33 cellular contexts compared by ENCODE assay signal in genomic region chr6:161546632-161547031, GRCh38.
"Had no signal": no experiment of that assay in that cellular context is flagged by ENCODE, and none has a peak within 500 bp of the region (broad histone marks: within the 10 kb centered on the region; RNA-seq: fewer than 3 reads in every experiment).

No MANE protein-coding gene starts in this region.

- H3K4me3 Mint-ChIP-seq: activated CD4-positive, alpha-beta memory T cell treated with anti-CD3 and anti-CD28 coated beads for 36 hours; activated CD4-positive, alpha-beta T cell treated with anti-CD3 and anti-CD28 coated beads for 36 hours; activated CD4-positive, alpha-beta T cell treated with anti-CD3 and anti-CD28 coated beads, Interleukin-2, amount 10 ng/mL, durations not matched to agents 24 days and 14 days; activated CD8-positive, alpha-beta memory T cell treated with anti-CD3 and anti-CD28 coated beads, Interleukin-2, amount 10 ng/mL, durations not matched to agents 7 days and 5 days; activated CD8-positive, alpha-beta T cell treated with anti-CD3 and anti-CD28 coated beads, Interleukin-2, amount 10 ng/mL, durations not matched to agents 7 days and 5 days; activated naive CD4-positive, alpha-beta T cell treated with anti-CD3 and anti-CD28 coated beads for 36 hours; activated naive CD4-positive, alpha-beta T cell treated with anti-CD3 and anti-CD28 coated beads, Interleukin-2, amount 50 U/mL, for 24 hours; activated naive CD8-positive, alpha-beta T cell treated with anti-CD3 and anti-CD28 coated beads for 36 hours; activated naive CD8-positive, alpha-beta T cell treated with anti-CD3 and anti-CD28 coated beads, Interleukin-2, amount 50 U/mL, for 24 hours; activated T-helper 1 cell treated with anti-CD3 and anti-CD28 coated beads, Interleukin-12 subunit alpha, Interleukin-12 subunit beta, Interleukin-2, Interleukin-4 antibody, amounts not matched to agents 30 ng/mL and 10 ng/mL and 1 ng/mL, durations not matched to agents 14 hours and 24 hours and 36 hours; T-helper 17 cell; T-helper 2 cell treated with Interferon-gamma antibody and Interleukin-4, amounts not matched to agents 5 μg/mL and 100 μg/mL, for 36 hours had no signal

- H3K4me2 ChIP-seq: hepatocyte had no signal

- H3K9me3 Mint-ChIP-seq: activated CD4-positive, alpha-beta memory T cell treated with anti-CD3 and anti-CD28 coated beads for 36 hours; activated CD4-positive, alpha-beta T cell treated with anti-CD3 and anti-CD28 coated beads, Interleukin-2, amount 10 ng/mL, durations not matched to agents 24 days and 14 days; activated naive CD4-positive, alpha-beta T cell treated with anti-CD3 and anti-CD28 coated beads for 36 hours; activated naive CD8-positive, alpha-beta T cell treated with anti-CD3 and anti-CD28 coated beads for 36 hours; activated naive CD8-positive, alpha-beta T cell treated with anti-CD3 and anti-CD28 coated beads, Interleukin-2, amount 50 U/mL, for 24 hours; activated T-helper 1 cell treated with anti-CD3 and anti-CD28 coated beads, Interleukin-12 subunit alpha, Interleukin-12 subunit beta, Interleukin-2, Interleukin-4 antibody, amounts not matched to agents 30 ng/mL and 10 ng/mL and 1 ng/mL, durations not matched to agents 14 hours and 24 hours and 36 hours; activated T-helper 2 cell treated with anti-CD3 and anti-CD28 coated beads, Interferon-gamma antibody, Interleukin-2, Interleukin-4, amounts not matched to agents 10 μg/mL and 5 μg/mL and 100 μg/mL, durations not matched to agents 14 hours and 24 hours and 36 hours; T-helper 2 cell treated with Interferon-gamma antibody and Interleukin-4, amounts not matched to agents 5 μg/mL and 100 μg/mL, for 36 hours had no signal

- H3K27ac Mint-ChIP-seq: activated CD4-positive, alpha-beta memory T cell treated with anti-CD3 and anti-CD28 coated beads for 36 hours; activated CD4-positive, alpha-beta T cell treated with anti-CD3 and anti-CD28 coated beads for 36 hours; activated CD4-positive, alpha-beta T cell treated with anti-CD3 and anti-CD28 coated beads, Interleukin-2, amount 10 ng/mL, durations not matched to agents 24 days and 14 days; activated CD8-positive, alpha-beta memory T cell treated with anti-CD3 and anti-CD28 coated beads, Interleukin-2, amount 10 ng/mL, durations not matched to agents 7 days and 5 days; activated CD8-positive, alpha-beta T cell treated with anti-CD3 and anti-CD28 coated beads, Interleukin-2, amount 10 ng/mL, durations not matched to agents 7 days and 5 days; activated naive CD4-positive, alpha-beta T cell treated with anti-CD3 and anti-CD28 coated beads for 36 hours; activated naive CD4-positive, alpha-beta T cell treated with anti-CD3 and anti-CD28 coated beads, Interleukin-2, amount 50 U/mL, for 24 hours; activated naive CD8-positive, alpha-beta T cell treated with anti-CD3 and anti-CD28 coated beads for 36 hours; activated naive CD8-positive, alpha-beta T cell treated with anti-CD3 and anti-CD28 coated beads, Interleukin-2, amount 50 U/mL, for 24 hours; activated T-helper 1 cell treated with anti-CD3 and anti-CD28 coated beads, Interleukin-12 subunit alpha, Interleukin-12 subunit beta, Interleukin-2, Interleukin-4 antibody, amounts not matched to agents 30 ng/mL and 10 ng/mL and 1 ng/mL, durations not matched to agents 14 hours and 24 hours and 36 hours; activated T-helper 2 cell treated with anti-CD3 and anti-CD28 coated beads, Interferon-gamma antibody, Interleukin-2, Interleukin-4, amounts not matched to agents 10 μg/mL and 5 μg/mL and 100 μg/mL, durations not matched to agents 14 hours and 24 hours and 36 hours; T-helper 17 cell; T-helper 2 cell treated with Interferon-gamma antibody and Interleukin-4, amounts not matched to agents 5 μg/mL and 100 μg/mL, for 36 hours had no signal

- H3K27ac ChIP-seq: adrenal gland, body of pancreas, colonic mucosa, epithelial cell of prostate, esophagus squamous epithelium, gastroesophageal sphincter, heart right ventricle, hepatocyte had no signal

- H3K79me2 ChIP-seq: hepatocyte had no signal

- H3K4me3 ChIP-seq: adrenal gland, body of pancreas, colonic mucosa, esophagus squamous epithelium, gastroesophageal sphincter, heart right ventricle, hepatocyte had no signal

- ATAC-seq: activated CD4-positive, alpha-beta T cell treated with anti-CD3 and anti-CD28 coated beads for 36 hours; activated CD8-positive, alpha-beta memory T cell treated with anti-CD3 and anti-CD28 coated beads, Interleukin-2, amount 10 ng/mL, durations not matched to agents 7 days and 5 days; activated CD8-positive, alpha-beta T cell treated with anti-CD3 and anti-CD28 coated beads, Interleukin-2, amount 10 ng/mL, durations not matched to agents 7 days and 5 days; activated naive CD8-positive, alpha-beta T cell treated with anti-CD3 and anti-CD28 coated beads, Interleukin-2, amount 50 U/mL, for 24 hours; body of pancreas; gastroesophageal sphincter; heart right ventricle; T-helper 17 cell had no signal

- H3K27me3 ChIP-seq: adrenal gland, body of pancreas, colonic mucosa, esophagus squamous epithelium, gastroesophageal sphincter, heart right ventricle, hepatocyte had no signal

- H3K4me1 ChIP-seq: adrenal gland, body of pancreas, colonic mucosa had no signal

- H3K9me3 ChIP-seq: adrenal gland, body of pancreas, colonic mucosa, esophagus squamous epithelium, heart right ventricle had no signal

- DNase-seq: activated CD4-positive, alpha-beta memory T cell treated with anti-CD3 and anti-CD28 coated beads for 36 hours; activated CD4-positive, alpha-beta T cell treated with anti-CD3 and anti-CD28 coated beads for 36 hours; activated CD4-positive, alpha-beta T cell treated with anti-CD3 and anti-CD28 coated beads, Interleukin-2, amount 10 ng/mL, durations not matched to agents 24 days and 14 days; activated CD4-positive, CD25-positive, alpha-beta regulatory T cell; activated CD4-positive, CD25-positive, alpha-beta regulatory T cell treated with anti-CD3 and anti-CD28 coated beads, Interleukin-2, amount 50 U/mL, for 72 hours; activated CD8-positive, alpha-beta memory T cell treated with anti-CD3 and anti-CD28 coated beads, Interleukin-2, amount 10 ng/mL, durations not matched to agents 7 days and 5 days; activated CD8-positive, alpha-beta memory T cell treated with anti-CD3 and anti-CD28 coated beads, Interleukin-2, amount 50 U/mL, for 4 hours; activated CD8-positive, alpha-beta T cell treated with anti-CD3 and anti-CD28 coated beads, Interleukin-2, amount 10 ng/mL, durations not matched to agents 7 days and 5 days; activated effector memory CD4-positive, alpha-beta T cell treated with anti-CD3 and anti-CD28 coated beads, Interleukin-2, amount 50 U/mL, for 16 hours; activated naive CD4-positive, alpha-beta T cell treated with anti-CD3 and anti-CD28 coated beads for 36 hours; activated naive CD8-positive, alpha-beta T cell treated with anti-CD3 and anti-CD28 coated beads for 36 hours; activated naive CD8-positive, alpha-beta T cell treated with anti-CD3 and anti-CD28 coated beads, Interleukin-2, amount 50 U/mL, for 24 hours; activated T-cell treated with anti-CD3 and anti-CD28 coated beads, Interleukin-2, amount 50 U/mL, for 1 hour; activated T-cell treated with anti-CD3 and anti-CD28 coated beads, Interleukin-2, amount 50 U/mL, for 48 hours; adrenal gland; amygdala; aorta; body of pancreas; caudate nucleus; colonic mucosa; effector memory CD4-positive, alpha-beta T cell; esophagus squamous epithelium; foreskin melanocyte; heart right ventricle; T-helper 17 cell; T1000 had no signal

- H3K4me1 Mint-ChIP-seq: activated CD4-positive, alpha-beta T cell treated with anti-CD3 and anti-CD28 coated beads for 36 hours; activated CD4-positive, alpha-beta T cell treated with anti-CD3 and anti-CD28 coated beads, Interleukin-2, amount 10 ng/mL, durations not matched to agents 24 days and 14 days; activated naive CD4-positive, alpha-beta T cell treated with anti-CD3 and anti-CD28 coated beads, Interleukin-2, amount 50 U/mL, for 24 hours had no signal

- H2AFZ ChIP-seq: hepatocyte had no signal

- H3K36me3 Mint-ChIP-seq: activated CD4-positive, alpha-beta memory T cell treated with anti-CD3 and anti-CD28 coated beads for 36 hours; activated CD8-positive, alpha-beta memory T cell treated with anti-CD3 and anti-CD28 coated beads, Interleukin-2, amount 10 ng/mL, durations not matched to agents 7 days and 5 days; activated naive CD8-positive, alpha-beta T cell treated with anti-CD3 and anti-CD28 coated beads for 36 hours had no signal

- H3K27me3 Mint-ChIP-seq: activated CD4-positive, alpha-beta memory T cell treated with anti-CD3 and anti-CD28 coated beads for 36 hours; activated CD4-positive, alpha-beta T cell treated with anti-CD3 and anti-CD28 coated beads for 36 hours; activated CD4-positive, alpha-beta T cell treated with anti-CD3 and anti-CD28 coated beads, Interleukin-2, amount 10 ng/mL, durations not matched to agents 24 days and 14 days; activated CD8-positive, alpha-beta memory T cell treated with anti-CD3 and anti-CD28 coated beads, Interleukin-2, amount 10 ng/mL, durations not matched to agents 7 days and 5 days; activated naive CD4-positive, alpha-beta T cell treated with anti-CD3 and anti-CD28 coated beads, Interleukin-2, amount 50 U/mL, for 24 hours; activated naive CD8-positive, alpha-beta T cell treated with anti-CD3 and anti-CD28 coated beads for 36 hours; activated naive CD8-positive, alpha-beta T cell treated with anti-CD3 and anti-CD28 coated beads, Interleukin-2, amount 50 U/mL, for 24 hours; T-helper 17 cell had no signal

- H3K36me3 ChIP-seq: adrenal gland, colonic mucosa, esophagus squamous epithelium, gastroesophageal sphincter, heart right ventricle had no signal
